10 cellular contexts compared by ENCODE assay signal in genomic region chr10:77636286-77636966, GRCh38. TPM values are rescaled to one million over a fixed set of nuclear protein-coding genes. Genes with fewer than 3 reads are reported as not detected.
DNase-seq lines count a peak whose midpoint lies in the region; ATAC-seq and TF ChIP-seq lines count a peak whose summit lies in the region.
"Had no signal": no experiment of that assay in that cellular context is flagged by ENCODE, and none has a peak within 500 bp of the region (broad histone marks: within the 10 kb centered on the region; RNA-seq: fewer than 3 reads in every experiment).

No MANE protein-coding gene starts in this region.

- no peak for ATAC-seq in Right ventricle myocardium superior (ENCODE audit: poor library complexity)
- ATAC-seq in HG03571 (IDR thresholded peaks at IDR 0.05; ENCODE audit: unreplicated experiment) = no peak
- no peak for ATAC-seq in GM18511 (IDR thresholded peaks at IDR 0.05; ENCODE audit: unreplicated experiment)
- no peak for ATAC-seq in HG03139 (IDR thresholded peaks at IDR 0.05; ENCODE audit: unreplicated experiment)

- peak overlapping the region; percentile 39 to 54 for H3K4me3 ChIP-seq in right atrium auricular region
- H3K4me3 ChIP-seq in colonic mucosa = peak overlapping the region; percentile 50
- H3K4me3 ChIP-seq in muscle layer of colon (ENCODE audit: low read depth in 1 of 2, low read length in 2 of 2) = peak overlapping the region; percentile 77 to 81

- peak overlapping the region; percentile 50 to 59 for H3K9ac ChIP-seq in colonic mucosa (ENCODE audit: low read depth in 2 of 2, low read length in 2 of 2)
- H3K9ac ChIP-seq in muscle layer of colon (ENCODE audit: low read length) = peak overlapping the region; percentile 70

- TF ChIP-seq CTCF in right atrium auricular region (IDR thresholded peaks at IDR 0.05) (no peak), colonic mucosa (IDR thresholded peaks at IDR 0.05) (no peak)

- H3K36me3 ChIP-seq in right atrium auricular region = no peaks in the 10 kb centered on the region
- no peaks in the 10 kb centered on the region for H3K36me3 ChIP-seq in colonic mucosa
- no peaks in the 10 kb centered on the region for H3K36me3 ChIP-seq in muscle layer of colon (ENCODE audit: insufficient read depth, low read length)

- H3K9me3 ChIP-seq in right atrium auricular region (no peaks in the 10 kb centered on the region), colonic mucosa (no peaks in the 10 kb centered on the region), muscle layer of colon (ENCODE audit: low read length) (no peaks in the 10 kb centered on the region)

- peaks cover 0 to 20% of the 10 kb centered on the region in 2 donors for H3K4me1 ChIP-seq in right atrium auricular region
- no peaks in the 10 kb centered on the region for H3K4me1 ChIP-seq in colonic mucosa
- H3K4me1 ChIP-seq in muscle layer of colon (ENCODE audit: insufficient read depth, low read length) = peaks cover 48% of the 10 kb centered on the region

- peaks cover 0 to 6% of the 10 kb centered on the region in 2 donors for H3K27me3 ChIP-seq in right atrium auricular region
- H3K27me3 ChIP-seq in colonic mucosa = peaks cover 34% of the 10 kb centered on the region
- H3K27me3 ChIP-seq in muscle layer of colon (ENCODE audit: control insufficient read depth in 1 of 2, insufficient read depth in 2 of 2, low read length in 2 of 2) = peaks cover 0 to 8% of the 10 kb centered on the region in 2 donors

- no peak for DNase-seq in right atrium auricular region (ENCODE audit: low spot score)
- no peak for DNase-seq in Right ventricle myocardium superior
- no peak for DNase-seq in colonic mucosa
- DNase-seq in MV-4-11 (lab: John Stamatoyannopoulos, UW) = no peak
- DNase-seq: DND-41 had no signal

- intact Hi-C loops in Right ventricle myocardium superior (cut with DNase I) = no loop called here
- intact Hi-C loops in colonic mucosa (cut with DNase I) = no loop called here

- H3K27ac ChIP-seq in right atrium auricular region (peak overlapping the region in 1 of 2 donors; percentile 48), colonic mucosa (peak overlapping the region; percentile 17), muscle layer of colon (ENCODE audit: low read depth, low read length) (peak overlapping the region; percentile 59)
- H3K27ac ChIP-seq: SK-N-MC had no signal

RNA-seq across cellular contexts. Expression of gene KCNMA1, which starts 1.2 kb away (rescaled TPM):
- 1 to 10 TPM; 2.3 to 3.5 TPM for total RNA-seq in right atrium auricular region
- total RNA-seq in Right ventricle myocardium superior = 2.0 TPM
- 10 to 100 TPM; 23.2 to 44.5 TPM for total RNA-seq in colonic mucosa
